Comparison of ENCODE assay signal across 8 cellular contexts in genomic region chr10:3068968-3069737, GRCh38. TPM values are rescaled to one million over a fixed set of nuclear protein-coding genes. Genes with fewer than 3 reads are reported as not detected.
DNase-seq lines count a peak whose midpoint lies in the region; ATAC-seq and TF ChIP-seq lines count a peak whose summit lies in the region.

No MANE protein-coding gene starts in this region.

- in situ Hi-C loops in gastrocnemius medialis (cut with MboI; ENCODE audit: low sequenced_read_pairs in 4 of 4) = no loop called here

- H3K9me2 ChIP-seq in Karpas-422 (replicated peaks; ENCODE audit: insufficient read depth, low read length) = no peaks in the 10 kb centered on the region

- H3K4me2 ChIP-seq in Karpas-422 (ENCODE audit: low read depth, low read length, poor library complexity, severe bottlenecking) = peak overlapping the region; percentile 79

- H3K4me3 ChIP-seq in GM06990 (replicated peaks; ENCODE audit: low read depth, low read length) (peak overlapping the region; percentile 94), Karpas-422 (ENCODE audit: low read length) (peak overlapping the region; percentile 98), right atrium auricular region (peak overlapping the region; percentile 77 to 93), gastrocnemius medialis (peak overlapping the region; percentile 66 to 84 (median 74))

- ATAC-seq in GM21515 (IDR thresholded peaks at IDR 0.05; ENCODE audit: unreplicated experiment) (peak; percentile 42), gastrocnemius medialis (no peak)

- peak overlapping the region; percentile 75 for H3K27ac ChIP-seq in Karpas-422 (ENCODE audit: low read length)
- H3K27ac ChIP-seq in right atrium auricular region = peak overlapping the region; percentile 85 to 94
- peak overlapping the region in 1 of 4 donors; percentile 51 for H3K27ac ChIP-seq in gastrocnemius medialis

- peak overlapping the region; percentile 99 for H3K9ac ChIP-seq in Karpas-422 (ENCODE audit: low read length)

- no peak overlapping the region; the same call in 1 of the 2 replicates for H2AFZ ChIP-seq in Karpas-422 (ENCODE audit: low read length)

- no peak for TF ChIP-seq POLR2A in gastrocnemius medialis (IDR thresholded peaks at IDR 0.05)

- H4K20me1 ChIP-seq in Karpas-422 (ENCODE audit: insufficient read depth, low read depth, low read length) = peaks cover 52% of the 10 kb centered on the region

- H3K4me1 ChIP-seq in Karpas-422 (ENCODE audit: low read length) (peaks cover 42% of the 10 kb centered on the region), right atrium auricular region (peaks cover 0 to 55% of the 10 kb centered on the region in 2 donors), gastrocnemius medialis (peaks cover 0 to 23% of the 10 kb centered on the region in 2 donors)

- H3K36me3 ChIP-seq in GM06990 (ENCODE audit: control insufficient read depth, insufficient read depth, low read length) = peaks cover 6% of the 10 kb centered on the region
- peaks cover 23% of the 10 kb centered on the region for H3K36me3 ChIP-seq in Karpas-422 (ENCODE audit: insufficient read depth, low read length)
- H3K36me3 ChIP-seq in right atrium auricular region = no peaks in the 10 kb centered on the region
- H3K36me3 ChIP-seq in gastrocnemius medialis = no peaks in the 10 kb centered on the region

- peaks cover 68% of the 10 kb centered on the region for H3K79me2 ChIP-seq in Karpas-422 (ENCODE audit: low read length)

- H3K9me3 ChIP-seq in Karpas-422 (ENCODE audit: low read length) = no peaks in the 10 kb centered on the region
- H3K9me3 ChIP-seq in right atrium auricular region = no peaks in the 10 kb centered on the region
- no peaks in the 10 kb centered on the region for H3K9me3 ChIP-seq in gastrocnemius medialis

- H3K27me3 ChIP-seq in GM06990 (replicated peaks; ENCODE audit: control insufficient read depth, insufficient read depth, low read length) = no peaks in the 10 kb centered on the region
- H3K27me3 ChIP-seq in Karpas-422 (ENCODE audit: low read length) = no peaks in the 10 kb centered on the region
- H3K27me3 ChIP-seq in right atrium auricular region = no peaks in the 10 kb centered on the region
- peaks cover 17 to 33% (median 21%) of the 10 kb centered on the region in 3 donors for H3K27me3 ChIP-seq in gastrocnemius medialis

- DNase-seq in GM06990 (ENCODE audit: extremely low read depth, insufficient read length) (peak; percentile 49), Karpas-422 (no peak), right atrium auricular region (ENCODE audit: low spot score) (no peak), gastrocnemius medialis (no peak), SK-N-DZ (ENCODE audit: low spot score) (no peak), NCI-H524 (lab: John Stamatoyannopoulos, UW) (no peak)
- DNase-seq in activated naive CD4-positive, alpha-beta T cell treated with anti-CD3 and anti-CD28 coated beads, Interleukin-2, amount 50 U/mL, for 16 hours = peak; percentile 46

- intact Hi-C loops in gastrocnemius medialis (cut with DNase I; ENCODE audit: low total_unique reads) = loop anchor here (1.0 to 5.0 kb wide), 3 partner anchors 33 to 103 kb away; partner anchors contain the start of gene PITRM1

- no peak for TF ChIP-seq CTCF in GM06990 (IDR thresholded peaks at IDR 0.05; ENCODE audit: insufficient read depth, low read length, poor library complexity, severe bottlenecking)
- no peak for TF ChIP-seq CTCF in right atrium auricular region (IDR thresholded peaks at IDR 0.05)
- no peak for TF ChIP-seq CTCF in gastrocnemius medialis (IDR thresholded peaks at IDR 0.05 in 4 of 5, conservative IDR thresholded peaks at IDR 0.05 in 1 of 5)

RNA-seq across cellular contexts. Expression of gene PFKP, which starts 1.8 kb away (rescaled TPM):
- 91.3 and 196 TPM in 2 replicates for total RNA-seq in Karpas-422 (2014; rRNA removed; shearing (Covaris generic); ENCODE audit: low replicate concordance)
- total RNA-seq in right atrium auricular region = 100 to 1,000 TPM in 1 of 2 donors, 10 to 100 TPM in 1; 55.2 to 119 TPM
- 100 to 1,000 TPM in 1 of 4 donors, 10 to 100 TPM in 3; 21.3 to 171 (median 38.9) TPM for total RNA-seq in gastrocnemius medialis
- polyA plus RNA-seq in SK-N-DZ (2014; cell fraction: cytosol; rRNA removed) = 93.0 and 106 TPM in 2 replicates
- 133 and 134 TPM in 2 replicates for polyA plus RNA-seq in SK-N-DZ (2014; cell fraction: nucleus; rRNA removed)

Comparison
In these comparisons a context has a peak if more than half of its experiments do, and no peak if none do; other contexts are left out.
1. DNase-seq: peak in GM06990 (single experiment) and activated naive CD4-positive, alpha-beta T cell treated with anti-CD3 and anti-CD28 coated beads, Interleukin-2, amount 50 U/mL, for 16 hours (single experiment); none in Karpas-422 (single experiment), right atrium auricular region (single experiment), gastrocnemius medialis (0 of 2), SK-N-DZ (single experiment) and NCI-H524 (0 of 2).
2. Peak in every context shown above with its lines, with median percentiles within 50 percentile points of each other: H3K4me3 ChIP-seq.